Comparison of ENCODE assay signal across 18 cellular contexts in genomic region chr9:101582593-101582992, GRCh38. TPM values are rescaled to one million over a fixed set of nuclear protein-coding genes. Genes with fewer than 3 reads are reported as not detected.
DNase-seq lines count a peak whose midpoint lies in the region; ATAC-seq, FAIRE-seq and TF ChIP-seq lines count a peak whose summit lies in the region.
"Had no signal": no experiment of that assay in that cellular context is flagged by ENCODE, and none has a peak within 500 bp of the region (broad histone marks: within the 10 kb centered on the region; RNA-seq: fewer than 3 reads in every experiment).

No MANE protein-coding gene starts in this region.

- FAIRE-seq in endometrium (lab: Jason Lieb, UNC): peak; percentile 96
- FAIRE-seq: GM12891 had no signal

- H3K18ac ChIP-seq in neuronal stem cell (ENCODE audit: low read length): no peak overlapping the region

- no peaks in the 10 kb centered on the region for H3K4me1 Mint-ChIP-seq in nephron progenitor cell

- H3K9ac ChIP-seq in neuronal stem cell (ENCODE audit: low read depth, low read length, poor library complexity): no peak overlapping the region

- H3K9me3 Mint-ChIP-seq in nephron progenitor cell: no peaks in the 10 kb centered on the region
- H3K9me3 Mint-ChIP-seq: activated naive CD4-positive, alpha-beta T cell treated with anti-CD3 and anti-CD28 coated beads for 36 hours; memory B cell had no signal

- no peak overlapping the region for H3K27ac Mint-ChIP-seq in nephron progenitor cell
- H3K27ac Mint-ChIP-seq: activated CD8-positive, alpha-beta T cell treated with anti-CD3 and anti-CD28 coated beads, Interleukin-2, amount 10 ng/mL, durations not matched to agents 7 days and 5 days; activated naive CD4-positive, alpha-beta T cell treated with anti-CD3 and anti-CD28 coated beads for 36 hours; memory B cell had no signal

- H3K27me3 ChIP-seq in neuronal stem cell (ENCODE audit: control insufficient read depth in 3 of 3, insufficient read depth in 3 of 3, low read depth in 1 of 3, low read length in 3 of 3): peaks cover 0 to 3% (median 0%) of the 10 kb centered on the region in 3 experiments
- H3K27me3 ChIP-seq: suprapubic skin had no signal

- WGBS in neuronal stem cell (ENCODE audit: extremely low coverage in 2 of 2, insufficient read length in 2 of 2, insufficient replicate concordance in 1 of 2), 2 donors: no CpG with 5 or more reads among the region's 1 CpG

- H3K79me1 ChIP-seq in neuronal stem cell (ENCODE audit: low read depth, low read length): no peaks in the 10 kb centered on the region

- no peak overlapping the region for H2BK5ac ChIP-seq in neuronal stem cell (ENCODE audit: low read length)

- H3K4me3 Mint-ChIP-seq in nephron progenitor cell: no peak overlapping the region
- H3K4me3 Mint-ChIP-seq: activated CD8-positive, alpha-beta T cell treated with anti-CD3 and anti-CD28 coated beads, Interleukin-2, amount 10 ng/mL, durations not matched to agents 7 days and 5 days; activated naive CD4-positive, alpha-beta T cell treated with anti-CD3 and anti-CD28 coated beads for 36 hours; memory B cell had no signal

- H3K9me3 ChIP-seq in neuronal stem cell (replicated peaks in 1 of 2; ENCODE audit: control insufficient read depth in 2 of 2, insufficient read depth in 1 of 2, low read depth in 1 of 2, low read length in 2 of 2): no peaks in the 10 kb centered on the region
- H3K9me3 ChIP-seq: HAP-1, suprapubic skin had no signal

- no peak overlapping the region for H2BK12ac ChIP-seq in neuronal stem cell (ENCODE audit: low read length)

- peaks cover 2 to 4% of the 10 kb centered on the region in 2 donors for H3K4me1 ChIP-seq in neuronal stem cell (ENCODE audit: control insufficient read depth in 2 of 2, insufficient read depth in 1 of 2, low read depth in 1 of 2, low read length in 2 of 2)
- H3K4me1 ChIP-seq: suprapubic skin had no signal

- H2BK120ac ChIP-seq in neuronal stem cell (ENCODE audit: low read depth, low read length): no peak overlapping the region

- ATAC-seq in HG02885 (IDR thresholded peaks at IDR 0.05; ENCODE audit: poor library complexity, unreplicated experiment) (no peak), GM21825 (IDR thresholded peaks at IDR 0.05; ENCODE audit: unreplicated experiment) (no peak)
- ATAC-seq: activated CD8-positive, alpha-beta T cell treated with anti-CD3 and anti-CD28 coated beads, Interleukin-2, amount 10 ng/mL, durations not matched to agents 7 days and 5 days had no signal

- no peak overlapping the region for H2BK15ac ChIP-seq in neuronal stem cell (ENCODE audit: low read length)

- H4K91ac ChIP-seq in neuronal stem cell (ENCODE audit: low read depth, low read length, poor library complexity): no peak overlapping the region

- TF ChIP-seq CTCF in nephron progenitor cell (IDR thresholded peaks at IDR 0.05): no peak

- H3K4ac ChIP-seq in neuronal stem cell (ENCODE audit: low read length): no peak overlapping the region

- peak; percentile 76 for DNase-seq in EL
- peak; percentile 25 for DNase-seq in NCI-H69 (lab: John Stamatoyannopoulos, UW)
- DNase-seq in neuronal stem cell (ENCODE audit: low spot score): no peak
- no peak for DNase-seq in nephron progenitor cell
- no peak for DNase-seq in amniotic stem cell (lab: John Stamatoyannopoulos, UW)
- DNase-seq: activated CD8-positive, alpha-beta T cell treated with anti-CD3 and anti-CD28 coated beads, Interleukin-2, amount 10 ng/mL, durations not matched to agents 7 days and 5 days; activated naive CD4-positive, alpha-beta T cell treated with anti-CD3 and anti-CD28 coated beads for 36 hours; Calu3; cortex of kidney; NCI-H2029 treated with DMSO at 0.1 percent for 48 hours; T-helper 2 cell had no signal

- H3K36me3 ChIP-seq in neuronal stem cell (replicated peaks in 1 of 2; ENCODE audit: control insufficient read depth in 2 of 2, insufficient read depth in 2 of 2, low read length in 2 of 2): no peaks in the 10 kb centered on the region
- H3K36me3 ChIP-seq: HAP-1, suprapubic skin had no signal

- H3K36me3 Mint-ChIP-seq in nephron progenitor cell (ENCODE audit: low read depth): no peaks in the 10 kb centered on the region
- H3K36me3 Mint-ChIP-seq: memory B cell had no signal

- no peak overlapping the region for H3K27ac ChIP-seq in neuronal stem cell (replicated peaks; ENCODE audit: low read length)
- H3K27ac ChIP-seq: suprapubic skin had no signal

- H3K23ac ChIP-seq in neuronal stem cell (ENCODE audit: low read depth, low read length, poor library complexity): no peak overlapping the region

- H3K27me3 Mint-ChIP-seq in nephron progenitor cell (ENCODE audit: low read depth, poor library complexity): peaks cover 4% of the 10 kb centered on the region

- H2AFZ ChIP-seq in neuronal stem cell (ENCODE audit: low read length): peak overlapping the region; percentile 27

- no peak overlapping the region for H3K4me2 ChIP-seq in neuronal stem cell (ENCODE audit: insufficient read depth, low read length, poor library complexity, severe bottlenecking)

- no peak overlapping the region for H2AK5ac ChIP-seq in neuronal stem cell (ENCODE audit: low read depth, low read length)

- H4K8ac ChIP-seq in neuronal stem cell (ENCODE audit: low read depth, low read length): no peak overlapping the region

- no peak overlapping the region for H3K14ac ChIP-seq in neuronal stem cell (ENCODE audit: low read length)

- no peak overlapping the region for H3K4me3 ChIP-seq in neuronal stem cell (ENCODE audit: low read length in 2 of 2)
- H3K4me3 ChIP-seq: HAP-1, suprapubic skin had no signal

RNA-seq across cellular contexts. Expression of gene PPP3R2, which starts 12.2 kb away (rescaled TPM):
- polyA plus RNA-seq in neuronal stem cell (2013, experiment 1 of 2): not detected
- polyA plus RNA-seq in neuronal stem cell (2013, experiment 2 of 2): not detected

RNA-seq across cellular contexts. Expression of gene RNF20, which starts 48.9 kb away (rescaled TPM):
- polyA plus RNA-seq in neuronal stem cell (2013, experiment 1 of 2): 32.0 TPM
- polyA plus RNA-seq in neuronal stem cell (2013, experiment 2 of 2): 31.1 TPM

Comparison
In these comparisons a context has a peak if more than half of its experiments do, and no peak if none do; other contexts are left out.
1. DNase-seq: peak in EL (single experiment) and NCI-H69 (single experiment); none in neuronal stem cell (single experiment), nephron progenitor cell (single experiment) and amniotic stem cell (single experiment).